8 cellular contexts compared by ENCODE assay signal in the genomic region with DNA sequence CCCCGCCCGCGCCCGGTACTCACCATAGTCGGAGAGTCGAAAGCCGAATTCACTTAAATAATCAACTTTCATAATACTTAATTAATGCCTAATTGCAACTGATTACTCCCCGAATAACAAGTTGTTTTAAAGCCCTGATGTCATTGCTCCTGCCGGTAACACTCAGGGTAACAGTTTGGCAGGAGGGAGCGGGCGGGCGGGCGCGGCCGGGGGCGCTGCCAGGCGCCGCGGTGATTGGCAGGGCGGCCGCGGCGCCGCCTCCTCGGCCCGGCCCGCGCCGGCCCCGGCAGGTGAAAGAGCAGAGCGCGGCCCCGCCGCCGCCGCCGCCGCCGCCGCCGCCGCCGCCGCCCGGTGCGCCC.
DNase-seq lines count a peak whose midpoint lies in the region; ATAC-seq and TF ChIP-seq lines count a peak whose summit lies in the region.

No MANE protein-coding gene starts in this region.

- peaks cover 16% of the 10 kb centered on the region for H3K27me3 Mint-ChIP-seq in stimulated activated naive CD8-positive, alpha-beta T cell treated with anti-CD3 and anti-CD28 coated beads, Interleukin-15, amount 100 ng/mL, for 72 hours

- H3K4me1 Mint-ChIP-seq in stimulated activated naive CD8-positive, alpha-beta T cell treated with anti-CD3 and anti-CD28 coated beads, Interleukin-15, amount 100 ng/mL, for 72 hours = peaks cover 60% of the 10 kb centered on the region

- H3K4me3 Mint-ChIP-seq in stimulated activated naive CD8-positive, alpha-beta T cell treated with anti-CD3 and anti-CD28 coated beads, Interleukin-15, amount 100 ng/mL, for 72 hours = peak overlapping the region; percentile 82 to 84

- no peaks in the 10 kb centered on the region for H3K4me1 ChIP-seq in A673 (ENCODE audit: insufficient read depth, low read length, poor library complexity, severe bottlenecking)
- peaks cover 16% of the 10 kb centered on the region for H3K4me1 ChIP-seq in colonic mucosa
- no peaks in the 10 kb centered on the region for H3K4me1 ChIP-seq in mesodermal cell (ENCODE audit: control insufficient read depth, insufficient read depth, low read length, poor library complexity, severe bottlenecking)

- H3K9me3 Mint-ChIP-seq in stimulated activated naive CD8-positive, alpha-beta T cell treated with anti-CD3 and anti-CD28 coated beads, Interleukin-15, amount 100 ng/mL, for 72 hours = no peaks in the 10 kb centered on the region

- H3K27me3 ChIP-seq in A673 (replicated peaks; ENCODE audit: insufficient read depth, low read depth, low read length, poor library complexity) = no peaks in the 10 kb centered on the region
- no peaks in the 10 kb centered on the region for H3K27me3 ChIP-seq in colonic mucosa

- peak; percentile 57 for DNase-seq in A673 (ENCODE audit: low spot score)
- peak; percentile 52 for DNase-seq in UCSD-AML1 (lab: John Stamatoyannopoulos, UW; ENCODE audit: unreplicated experiment)
- peak; percentile 76 for DNase-seq in colonic mucosa
- no peak for DNase-seq in stimulated activated naive CD8-positive, alpha-beta T cell treated with anti-CD3 and anti-CD28 coated beads, Interleukin-15, amount 100 ng/mL, for 72 hours
- no peak for DNase-seq in H4 (ENCODE audit: low spot score)

- POLR2A ChIA-PET in A673 (lab: Charles Lee; ENCODE audit: low non-redundant PET) = no interaction called here

- peak overlapping the region; percentile 91 to 92 for H3K27ac Mint-ChIP-seq in stimulated activated naive CD8-positive, alpha-beta T cell treated with anti-CD3 and anti-CD28 coated beads, Interleukin-15, amount 100 ng/mL, for 72 hours

- 0% methylated on average over 20 to 37 of the region's 46 CpGs for WGBS in mesodermal cell (ENCODE audit: insufficient coverage in 2 of 2), 2 experiments

- peak overlapping the region in 1 of 2 donors; percentile 80 for H3K9ac ChIP-seq in colonic mucosa (ENCODE audit: low read depth in 2 of 2, low read length in 2 of 2)

- H3K36me3 ChIP-seq in A673 (ENCODE audit: insufficient read depth, low read length, poor library complexity, severe bottlenecking) (no peaks in the 10 kb centered on the region), colonic mucosa (no peaks in the 10 kb centered on the region), mesodermal cell (ENCODE audit: control insufficient read depth, insufficient read depth, low read length) (no peaks in the 10 kb centered on the region)

- intact Hi-C loops in A673 (cut with micrococcal nuclease; ENCODE audit: unreplicated experiment) = no loop called here
- intact Hi-C loops in colonic mucosa (cut with DNase I) = loop anchor here (5.0 to 10.0 kb wide), 2 partner anchors 173 to 189 kb away; no protein-coding TSS in a partner anchor

- no peak overlapping the region for H3K27ac ChIP-seq in A673 (ENCODE audit: low read depth, low read length, poor library complexity, severe bottlenecking)
- H3K27ac ChIP-seq in colonic mucosa = peak overlapping the region; percentile 77
- H3K27ac ChIP-seq in mesodermal cell (ENCODE audit: low read depth, low read length, severe bottlenecking) = no peak overlapping the region

- H3K4me3 ChIP-seq in A673 (ENCODE audit: low read depth, low read length, poor library complexity, severe bottlenecking) (peak overlapping the region; percentile 61), colonic mucosa (peak overlapping the region; percentile 59), mesodermal cell (ENCODE audit: extremely low read depth, insufficient read depth, low read length, poor library complexity, severe bottlenecking) (peak overlapping the region; percentile 49)

- H3K9me3 ChIP-seq in A673 (ENCODE audit: low read depth, low read length, poor library complexity, severe bottlenecking) = no peaks in the 10 kb centered on the region
- H3K9me3 ChIP-seq in colonic mucosa = no peaks in the 10 kb centered on the region
- H3K9me3 ChIP-seq in mesodermal cell (ENCODE audit: control insufficient read depth, low read length) = no peaks in the 10 kb centered on the region

- CTCF ChIA-PET in A673 (lab: Charles Lee) = no interaction called here

- no peak for TF ChIP-seq CTCF in A673 (conservative IDR thresholded peaks at IDR 0.05; ENCODE audit: low read depth, low read length)
- TF ChIP-seq CTCF in colonic mucosa (IDR thresholded peaks at IDR 0.05) = no peak

- ATAC-seq in GM18867 (IDR thresholded peaks at IDR 0.05; ENCODE audit: unreplicated experiment) (peak; percentile 49), HG03565 (IDR thresholded peaks at IDR 0.05; ENCODE audit: unreplicated experiment) (peak; percentile 23)
- ATAC-seq in stimulated activated naive CD8-positive, alpha-beta T cell treated with anti-CD3 and anti-CD28 coated beads, Interleukin-15, amount 100 ng/mL, for 72 hours = peak; percentile 66

- no TSS peak for BruUV-seq in A673 (replicated peaks; lab: Mats Ljungman, UMichigan)

Comparison
In these comparisons a context has a peak if more than half of its experiments do, and no peak if none do; other contexts are left out.
1. DNase-seq: peak in A673 (single experiment), UCSD-AML1 (single experiment) and colonic mucosa (single experiment); none in stimulated activated naive CD8-positive, alpha-beta T cell treated with anti-CD3 and anti-CD28 coated beads, Interleukin-15, amount 100 ng/mL, for 72 hours (0 of 2) and H4 (single experiment).
2. Peak in every context shown above with its lines, with median percentiles within 50 percentile points of each other: H3K4me3 ChIP-seq and ATAC-seq.